In genomic region chr20:50353289-50353961, GRCh38 we compare ENCODE assay signal across 1 cellular context.
TF ChIP-seq lines count a peak whose summit lies in the region.

No MANE protein-coding gene starts in this region.

TF ChIP-seq in H1, 55 proteins besides CTCF, POLR2A, EP300 and RAD21 (continued from another document):
- TF ChIP-seq MAX (IDR thresholded peaks at IDR 0.05) (no peak), POU5F1 (IDR thresholded peaks at IDR 0.05; ENCODE audit: low read depth, low read length) (no peak), USF2 (IDR thresholded peaks at IDR 0.05; ENCODE audit: low read length) (no peak), JUN (IDR thresholded peaks at IDR 0.05; ENCODE audit: low read depth, low read length) (no peak)
